In the genomic region with DNA sequence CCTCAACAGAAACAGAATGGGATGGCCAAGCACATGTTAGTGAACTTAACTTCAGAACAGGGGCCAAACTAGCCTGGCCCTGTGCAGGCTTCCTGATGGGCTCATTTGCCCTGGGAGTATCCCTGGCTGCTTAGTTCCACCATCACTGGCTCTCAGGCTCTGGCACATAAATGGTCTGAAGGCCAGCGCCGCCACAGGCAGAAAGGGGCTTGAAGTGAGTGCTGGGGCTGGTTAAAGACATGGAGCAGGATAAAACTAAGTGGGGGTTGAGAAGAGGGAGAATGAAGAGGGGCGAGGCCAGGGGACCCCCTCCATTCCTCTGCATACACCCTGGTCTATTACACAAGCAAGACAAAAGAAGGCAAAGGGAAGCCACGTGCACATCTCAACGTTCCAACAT, we compare ENCODE assay signal across 36 cellular contexts. TPM values are rescaled to one million over a fixed set of nuclear protein-coding genes. Genes with fewer than 3 reads are reported as not detected.
"Had no signal": no experiment of that assay in that cellular context is flagged by ENCODE, and none has a peak within 500 bp of the region (broad histone marks: within the 10 kb centered on the region; RNA-seq: fewer than 3 reads in every experiment).

No MANE protein-coding gene starts in this region.

- H3K9me3 Mint-ChIP-seq: activated CD4-positive, alpha-beta memory T cell treated with anti-CD3 and anti-CD28 coated beads, Interleukin-2, amount 10 ng/mL, durations not matched to agents 7 days and 5 days; activated naive CD4-positive, alpha-beta T cell treated with anti-CD3 and anti-CD28 coated beads, Interleukin-2, amount 10 ng/mL, durations not matched to agents 7 days and 5 days; activated naive CD8-positive, alpha-beta T cell treated with anti-CD3 and anti-CD28 coated beads, Interleukin-2, amount 50 U/mL, for 24 hours; T-cell had no signal

- H3K27me3 Mint-ChIP-seq: activated naive CD8-positive, alpha-beta T cell treated with anti-CD3 and anti-CD28 coated beads, Interleukin-2, amount 50 U/mL, for 24 hours had no signal

- ATAC-seq: activated naive CD8-positive, alpha-beta T cell treated with anti-CD3 and anti-CD28 coated beads, Interleukin-2, amount 50 U/mL, for 24 hours; K562; PC-3; Right ventricle myocardium inferior; SK-N-SH treated with all-trans-retinoic acid at 6 μM for 48 hours; T-cell; T-helper 17 cell had no signal

- H3K36me3 Mint-ChIP-seq: activated naive CD4-positive, alpha-beta T cell treated with anti-CD3 and anti-CD28 coated beads, Interleukin-2, amount 10 ng/mL, durations not matched to agents 7 days and 5 days; activated naive CD8-positive, alpha-beta T cell; brain; T-cell had no signal

- H3K4me1 Mint-ChIP-seq: activated CD4-positive, alpha-beta memory T cell treated with anti-CD3 and anti-CD28 coated beads, Interleukin-2, amount 10 ng/mL, durations not matched to agents 7 days and 5 days; activated naive CD4-positive, alpha-beta T cell treated with anti-CD3 and anti-CD28 coated beads, Interleukin-2, amount 10 ng/mL, durations not matched to agents 7 days and 5 days; activated naive CD8-positive, alpha-beta T cell treated with anti-CD3 and anti-CD28 coated beads, Interleukin-2, amount 50 U/mL, for 24 hours; brain; T-cell; T-helper 17 cell had no signal

- H3K4me3 ChIP-seq: K562 had no signal

- H3K27ac Mint-ChIP-seq: activated CD4-positive, alpha-beta memory T cell treated with anti-CD3 and anti-CD28 coated beads, Interleukin-2, amount 10 ng/mL, durations not matched to agents 7 days and 5 days; activated naive CD4-positive, alpha-beta T cell treated with anti-CD3 and anti-CD28 coated beads, Interleukin-2, amount 10 ng/mL, durations not matched to agents 7 days and 5 days; activated naive CD8-positive, alpha-beta T cell; activated naive CD8-positive, alpha-beta T cell treated with anti-CD3 and anti-CD28 coated beads, Interleukin-2, amount 50 U/mL, for 24 hours; brain; T-cell; T-helper 17 cell had no signal

- H3K27ac ChIP-seq: RWPE1, WERI-Rb-1 had no signal

- DNase-seq: activated CD4-positive, alpha-beta memory T cell treated with anti-CD3 and anti-CD28 coated beads, Interleukin-2, amount 10 ng/mL, durations not matched to agents 7 days and 5 days; activated CD4-positive, alpha-beta T cell treated with anti-CD3 and anti-CD28 coated beads for 1 hour; activated CD4-positive, alpha-beta T cell treated with anti-CD3 and anti-CD28 coated beads for 48 hours; activated CD4-positive, CD25-positive, alpha-beta regulatory T cell; activated effector memory CD4-positive, alpha-beta T cell treated with Interleukin-2 at 50 U/mL for 16 hours; activated naive CD4-positive, alpha-beta T cell treated with anti-CD3 and anti-CD28 coated beads, Interleukin-2, amount 10 ng/mL, durations not matched to agents 7 days and 5 days; activated naive CD8-positive, alpha-beta T cell treated with anti-CD3 and anti-CD28 coated beads, Interleukin-2, amount 50 U/mL, for 24 hours; activated T-cell treated with anti-CD3 and anti-CD28 coated beads, Interleukin-2, amount 50 U/mL, for 48 hours; anterior cingulate cortex; caudate nucleus; NCI-H1092 treated with DMSO at 0.1 percent for 48 hours; NCI-H1417; NCI-H146; NCI-H187; NCI-H2029 treated with DMSO at 0.1 percent for 48 hours; NCI-H2107; NCI-H2171; NCI-H510A; NCI-H526; NCI-H748 treated with DMSO at 0.1 percent for 48 hours; NK-92 treated with Interleukin-12 subunit alpha and Interleukin-12 subunit beta, amount 100 ng/mL, for 24 hours; PC-3; SIG-M5; T-cell; T-helper 17 cell; T1000; WERI-Rb-1 had no signal

- H3K4me3 Mint-ChIP-seq: activated CD4-positive, alpha-beta memory T cell treated with anti-CD3 and anti-CD28 coated beads, Interleukin-2, amount 10 ng/mL, durations not matched to agents 7 days and 5 days; activated naive CD4-positive, alpha-beta T cell treated with anti-CD3 and anti-CD28 coated beads, Interleukin-2, amount 10 ng/mL, durations not matched to agents 7 days and 5 days; activated naive CD8-positive, alpha-beta T cell; activated naive CD8-positive, alpha-beta T cell treated with anti-CD3 and anti-CD28 coated beads, Interleukin-2, amount 50 U/mL, for 24 hours; brain; T-cell; T-helper 17 cell had no signal

- H3K36me3 ChIP-seq: WERI-Rb-1 had no signal

RNA-seq across cellular contexts. Expression of a gene that starts 12.2 kb away (rescaled TPM):
- total RNA-seq: activated CD4-positive, alpha-beta memory T cell treated with anti-CD3 and anti-CD28 coated beads, Interleukin-2, amount 10 ng/mL, durations not matched to agents 7 days and 5 days; activated CD8-positive, alpha-beta memory T cell treated with anti-CD3 and anti-CD28 coated beads for 36 hours; bronchial epithelial cell; PC-3; SK-MEL-5 had no signal
